Comparison of ENCODE assay signal across 30 cellular contexts in the genomic region with DNA sequence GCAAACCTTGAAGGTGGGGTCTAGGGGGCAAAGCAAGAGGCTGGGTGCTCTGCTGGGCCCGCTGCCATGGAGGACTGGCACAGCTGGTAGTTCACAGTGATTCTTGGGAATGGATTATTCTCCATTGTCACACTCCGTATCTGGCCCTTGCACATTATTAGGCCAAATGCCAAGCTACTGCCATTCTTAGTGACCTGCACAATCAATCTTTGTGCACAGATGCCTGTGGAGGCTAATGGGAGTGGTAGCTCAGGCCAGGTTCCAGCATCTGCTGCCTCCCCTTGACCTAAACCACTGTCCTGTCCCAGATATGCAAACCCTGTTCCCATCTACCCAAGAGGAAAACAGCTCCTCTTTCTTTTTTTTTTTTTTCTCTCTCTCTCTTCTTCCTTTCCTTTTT.
"Had no signal": no experiment of that assay in that cellular context is flagged by ENCODE, and none has a peak within 500 bp of the region (broad histone marks: within the 10 kb centered on the region; RNA-seq: fewer than 3 reads in every experiment).

No MANE protein-coding gene starts in this region.

- H3K4me3 Mint-ChIP-seq: activated B cell treated with CpG ODN at 0.5 μM for 24 hours; activated CD4-positive, alpha-beta memory T cell treated with anti-CD3 and anti-CD28 coated beads, Interleukin-2, amount 10 ng/mL, durations not matched to agents 7 days and 5 days; activated CD8-positive, alpha-beta memory T cell treated with anti-CD3 and anti-CD28 coated beads, Interleukin-2, amount 10 ng/mL, durations not matched to agents 7 days and 5 days; activated naive CD8-positive, alpha-beta T cell treated with anti-CD3 and anti-CD28 coated beads for 36 hours; central memory CD8-positive, alpha-beta T cell had no signal

- H2AFZ ChIP-seq: PC-9 had no signal

- H3K27me3 Mint-ChIP-seq: activated B cell treated with CpG ODN at 0.5 μM for 24 hours; activated CD4-positive, alpha-beta memory T cell treated with anti-CD3 and anti-CD28 coated beads, Interleukin-2, amount 10 ng/mL, durations not matched to agents 7 days and 5 days; activated CD8-positive, alpha-beta memory T cell treated with anti-CD3 and anti-CD28 coated beads, Interleukin-2, amount 10 ng/mL, durations not matched to agents 7 days and 5 days; activated naive CD8-positive, alpha-beta T cell treated with anti-CD3 and anti-CD28 coated beads for 36 hours; central memory CD8-positive, alpha-beta T cell had no signal

- H3K27ac Mint-ChIP-seq: activated B cell treated with CpG ODN at 0.5 μM for 24 hours; activated CD4-positive, alpha-beta memory T cell treated with anti-CD3 and anti-CD28 coated beads, Interleukin-2, amount 10 ng/mL, durations not matched to agents 7 days and 5 days; activated CD8-positive, alpha-beta memory T cell treated with anti-CD3 and anti-CD28 coated beads, Interleukin-2, amount 10 ng/mL, durations not matched to agents 7 days and 5 days; activated naive CD8-positive, alpha-beta T cell treated with anti-CD3 and anti-CD28 coated beads for 36 hours had no signal

- H3K4me3 ChIP-seq: cardiac muscle cell, PC-9, SJSA1 had no signal

- H3K4me2 ChIP-seq: PC-9 had no signal

- DNase-seq: activated B cell treated with CpG ODN at 0.5 μM for 24 hours; activated CD4-positive, alpha-beta memory T cell treated with anti-CD3 and anti-CD28 coated beads, Interleukin-2, amount 10 ng/mL, durations not matched to agents 7 days and 5 days; activated CD4-positive, alpha-beta T cell treated with anti-CD3 and anti-CD28 coated beads for 1 hour; activated CD4-positive, alpha-beta T cell treated with anti-CD3 and anti-CD28 coated beads for 48 hours; activated CD8-positive, alpha-beta memory T cell treated with anti-CD3 and anti-CD28 coated beads for 24 hours; activated CD8-positive, alpha-beta memory T cell treated with anti-CD3 and anti-CD28 coated beads, Interleukin-2, amount 10 ng/mL, durations not matched to agents 7 days and 5 days; activated CD8-positive, alpha-beta memory T cell treated with anti-CD3 and anti-CD28 coated beads, Interleukin-2, amount 50 U/mL, for 48 hours; activated effector memory CD4-positive, alpha-beta T cell treated with Interleukin-2 at 50 U/mL for 16 hours; activated naive CD4-positive, alpha-beta T cell treated with anti-CD3 and anti-CD28 coated beads, Interleukin-2, amount 50 U/mL, for 16 hours; activated naive CD8-positive, alpha-beta T cell treated with anti-CD3 and anti-CD28 coated beads for 36 hours; activated T-cell treated with anti-CD3 and anti-CD28 coated beads, Interleukin-2, amount 50 U/mL, for 48 hours; amniotic stem cell; aorta; NCI-H1417 treated with DMSO at 0.1 percent for 48 hours; NCI-H1694 treated with DMSO at 0.1 percent for 48 hours; NCI-H2029; NCI-H2171; NCI-H510A; NCI-H526; NCI-H82; PC-9; SHP77; SW 1271; T-helper 1 cell; T-helper 2 cell; T-helper 9 cell had no signal

- H3K27me3 ChIP-seq: cardiac muscle cell, SJSA1 had no signal

- H3K4me1 ChIP-seq: SJSA1 had no signal

- H3K27ac ChIP-seq: cardiac muscle cell, PC-9, SJSA1, VCaP had no signal

- H3K4me1 Mint-ChIP-seq: activated B cell treated with CpG ODN at 0.5 μM for 24 hours; activated CD4-positive, alpha-beta memory T cell treated with anti-CD3 and anti-CD28 coated beads, Interleukin-2, amount 10 ng/mL, durations not matched to agents 7 days and 5 days; activated naive CD8-positive, alpha-beta T cell treated with anti-CD3 and anti-CD28 coated beads for 36 hours; central memory CD8-positive, alpha-beta T cell had no signal

- H3K36me3 ChIP-seq: cardiac muscle cell, SJSA1 had no signal

- H3K9me3 Mint-ChIP-seq: central memory CD8-positive, alpha-beta T cell had no signal

- H3K9me3 ChIP-seq: SJSA1 had no signal
